Comparison of ENCODE assay signal across 1 cellular context in the genomic region with DNA sequence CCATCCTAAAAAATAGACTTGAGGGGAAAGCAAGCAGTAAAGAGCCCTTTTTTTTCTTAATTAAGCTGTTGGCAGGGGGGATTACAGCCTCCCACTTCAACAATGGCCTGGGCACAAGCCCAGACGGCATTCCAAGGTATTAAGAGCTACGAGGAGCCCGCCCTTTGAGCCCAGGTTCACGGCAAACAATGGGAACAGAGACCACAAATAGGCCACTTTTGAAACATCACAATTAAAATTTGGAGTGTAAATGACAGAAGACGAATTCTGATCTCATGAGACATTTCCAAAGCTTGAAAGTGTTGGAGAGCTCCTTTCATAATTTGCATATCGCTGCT.
TF ChIP-seq lines count a peak whose summit lies in the region.

No MANE protein-coding gene starts in this region.

TF ChIP-seq in GM23338, 12 proteins besides CTCF, POLR2A, EP300 and RAD21 (continued from another document):
- TF ChIP-seq, protein P1, sequence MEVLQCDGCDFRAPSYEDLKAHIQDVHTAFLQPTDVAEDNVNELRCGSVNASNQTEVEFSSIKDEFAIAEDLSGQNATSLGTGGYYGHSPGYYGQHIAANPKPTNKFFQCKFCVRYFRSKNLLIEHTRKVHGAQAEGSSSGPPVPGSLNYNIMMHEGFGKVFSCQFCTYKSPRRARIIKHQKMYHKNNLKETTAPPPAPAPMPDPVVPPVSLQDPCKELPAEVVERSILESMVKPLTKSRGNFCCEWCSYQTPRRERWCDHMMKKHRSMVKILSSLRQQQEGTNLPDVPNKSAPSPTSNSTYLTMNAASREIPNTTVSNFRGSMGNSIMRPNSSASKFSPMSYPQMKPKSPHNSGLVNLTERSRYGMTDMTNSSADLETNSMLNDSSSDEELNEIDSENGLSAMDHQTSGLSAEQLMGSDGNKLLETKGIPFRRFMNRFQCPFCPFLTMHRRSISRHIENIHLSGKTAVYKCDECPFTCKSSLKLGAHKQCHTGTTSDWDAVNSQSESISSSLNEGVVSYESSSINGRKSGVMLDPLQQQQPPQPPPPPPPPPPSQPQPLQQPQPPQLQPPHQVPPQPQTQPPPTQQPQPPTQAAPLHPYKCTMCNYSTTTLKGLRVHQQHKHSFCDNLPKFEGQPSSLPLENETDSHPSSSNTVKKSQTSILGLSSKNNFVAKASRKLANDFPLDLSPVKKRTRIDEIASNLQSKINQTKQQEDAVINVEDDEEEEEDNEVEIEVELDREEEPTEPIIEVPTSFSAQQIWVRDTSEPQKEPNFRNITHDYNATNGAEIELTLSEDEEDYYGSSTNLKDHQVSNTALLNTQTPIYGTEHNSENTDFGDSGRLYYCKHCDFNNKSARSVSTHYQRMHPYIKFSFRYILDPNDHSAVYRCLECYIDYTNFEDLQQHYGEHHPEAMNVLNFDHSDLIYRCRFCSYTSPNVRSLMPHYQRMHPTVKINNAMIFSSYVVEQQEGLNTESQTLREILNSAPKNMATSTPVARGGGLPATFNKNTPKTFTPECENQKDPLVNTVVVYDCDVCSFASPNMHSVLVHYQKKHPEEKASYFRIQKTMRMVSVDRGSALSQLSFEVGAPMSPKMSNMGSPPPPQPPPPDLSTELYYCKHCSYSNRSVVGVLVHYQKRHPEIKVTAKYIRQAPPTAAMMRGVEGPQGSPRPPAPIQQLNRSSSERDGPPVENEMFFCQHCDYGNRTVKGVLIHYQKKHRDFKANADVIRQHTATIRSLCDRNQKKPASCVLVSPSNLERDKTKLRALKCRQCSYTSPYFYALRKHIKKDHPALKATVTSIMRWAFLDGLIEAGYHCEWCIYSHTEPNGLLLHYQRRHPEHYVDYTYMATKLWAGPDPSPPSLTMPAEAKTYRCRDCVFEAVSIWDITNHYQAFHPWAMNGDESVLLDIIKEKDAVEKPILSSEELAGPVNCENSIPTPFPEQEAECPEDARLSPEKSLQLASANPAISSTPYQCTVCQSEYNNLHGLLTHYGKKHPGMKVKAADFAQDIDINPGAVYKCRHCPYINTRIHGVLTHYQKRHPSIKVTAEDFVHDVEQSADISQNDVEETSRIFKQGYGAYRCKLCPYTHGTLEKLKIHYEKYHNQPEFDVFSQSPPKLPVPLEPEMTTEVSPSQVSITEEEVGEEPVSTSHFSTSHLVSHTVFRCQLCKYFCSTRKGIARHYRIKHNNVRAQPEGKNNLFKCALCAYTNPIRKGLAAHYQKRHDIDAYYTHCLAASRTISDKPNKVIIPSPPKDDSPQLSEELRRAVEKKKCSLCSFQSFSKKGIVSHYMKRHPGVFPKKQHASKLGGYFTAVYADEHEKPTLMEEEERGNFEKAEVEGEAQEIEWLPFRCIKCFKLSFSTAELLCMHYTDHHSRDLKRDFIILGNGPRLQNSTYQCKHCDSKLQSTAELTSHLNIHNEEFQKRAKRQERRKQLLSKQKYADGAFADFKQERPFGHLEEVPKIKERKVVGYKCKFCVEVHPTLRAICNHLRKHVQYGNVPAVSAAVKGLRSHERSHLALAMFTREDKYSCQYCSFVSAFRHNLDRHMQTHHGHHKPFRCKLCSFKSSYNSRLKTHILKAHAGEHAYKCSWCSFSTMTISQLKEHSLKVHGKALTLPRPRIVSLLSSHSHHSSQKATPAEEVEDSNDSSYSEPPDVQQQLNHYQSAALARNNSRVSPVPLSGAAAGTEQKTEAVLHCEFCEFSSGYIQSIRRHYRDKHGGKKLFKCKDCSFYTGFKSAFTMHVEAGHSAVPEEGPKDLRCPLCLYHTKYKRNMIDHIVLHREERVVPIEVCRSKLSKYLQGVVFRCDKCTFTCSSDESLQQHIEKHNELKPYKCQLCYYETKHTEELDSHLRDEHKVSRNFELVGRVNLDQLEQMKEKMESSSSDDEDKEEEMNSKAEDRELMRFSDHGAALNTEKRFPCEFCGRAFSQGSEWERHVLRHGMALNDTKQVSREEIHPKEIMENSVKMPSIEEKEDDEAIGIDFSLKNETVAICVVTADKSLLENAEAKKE (CRISPR knock-in tag; IDR thresholded peaks at IDR 0.05): no peak
- TF ChIP-seq STAT1 (IDR thresholded peaks at IDR 0.05; ENCODE audit: unreplicated experiment) (no peak), EZH2phosphoT487 (IDR thresholded peaks at IDR 0.05; ENCODE audit: unreplicated experiment) (no peak), ZNF114 (CRISPR knock-in tag; IDR thresholded peaks at IDR 0.05) (no peak), JUNB (IDR thresholded peaks at IDR 0.05; ENCODE audit: unreplicated experiment) (no peak), POLR2AphosphoS5 (IDR thresholded peaks at IDR 0.05; ENCODE audit: low read depth) (no peak), EZH2 (IDR thresholded peaks at IDR 0.05; ENCODE audit: low read depth, unreplicated experiment) (no peak), CREB1 (CRISPR knock-in tag; IDR thresholded peaks at IDR 0.05; ENCODE audit: low read depth) (no peak)
- TF ChIP-seq, protein P2, sequence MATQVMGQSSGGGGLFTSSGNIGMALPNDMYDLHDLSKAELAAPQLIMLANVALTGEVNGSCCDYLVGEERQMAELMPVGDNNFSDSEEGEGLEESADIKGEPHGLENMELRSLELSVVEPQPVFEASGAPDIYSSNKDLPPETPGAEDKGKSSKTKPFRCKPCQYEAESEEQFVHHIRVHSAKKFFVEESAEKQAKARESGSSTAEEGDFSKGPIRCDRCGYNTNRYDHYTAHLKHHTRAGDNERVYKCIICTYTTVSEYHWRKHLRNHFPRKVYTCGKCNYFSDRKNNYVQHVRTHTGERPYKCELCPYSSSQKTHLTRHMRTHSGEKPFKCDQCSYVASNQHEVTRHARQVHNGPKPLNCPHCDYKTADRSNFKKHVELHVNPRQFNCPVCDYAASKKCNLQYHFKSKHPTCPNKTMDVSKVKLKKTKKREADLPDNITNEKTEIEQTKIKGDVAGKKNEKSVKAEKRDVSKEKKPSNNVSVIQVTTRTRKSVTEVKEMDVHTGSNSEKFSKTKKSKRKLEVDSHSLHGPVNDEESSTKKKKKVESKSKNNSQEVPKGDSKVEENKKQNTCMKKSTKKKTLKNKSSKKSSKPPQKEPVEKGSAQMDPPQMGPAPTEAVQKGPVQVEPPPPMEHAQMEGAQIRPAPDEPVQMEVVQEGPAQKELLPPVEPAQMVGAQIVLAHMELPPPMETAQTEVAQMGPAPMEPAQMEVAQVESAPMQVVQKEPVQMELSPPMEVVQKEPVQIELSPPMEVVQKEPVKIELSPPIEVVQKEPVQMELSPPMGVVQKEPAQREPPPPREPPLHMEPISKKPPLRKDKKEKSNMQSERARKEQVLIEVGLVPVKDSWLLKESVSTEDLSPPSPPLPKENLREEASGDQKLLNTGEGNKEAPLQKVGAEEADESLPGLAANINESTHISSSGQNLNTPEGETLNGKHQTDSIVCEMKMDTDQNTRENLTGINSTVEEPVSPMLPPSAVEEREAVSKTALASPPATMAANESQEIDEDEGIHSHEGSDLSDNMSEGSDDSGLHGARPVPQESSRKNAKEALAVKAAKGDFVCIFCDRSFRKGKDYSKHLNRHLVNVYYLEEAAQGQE (IDR thresholded peaks at IDR 0.05; ENCODE audit: unreplicated experiment): no peak
